ENCODE assay signal across 24 cellular contexts in genomic region chr1:147463022-147463421, GRCh38.
"Had no signal": no experiment of that assay in that cellular context is flagged by ENCODE, and none has a peak within 500 bp of the region (broad histone marks: within the 10 kb centered on the region; RNA-seq: fewer than 3 reads in every experiment).

No MANE protein-coding gene starts in this region.

- H3K27ac ChIP-seq: colonic mucosa, epithelial cell of prostate, esophagus squamous epithelium, gastrocnemius medialis, heart right ventricle, left lung, lower lobe of right lung had no signal

- H3K36me3 ChIP-seq: colonic mucosa, esophagus squamous epithelium, gastrocnemius medialis, heart right ventricle, left lung, lower lobe of right lung had no signal

- ATAC-seq: effector memory CD8-positive, alpha-beta T cell; esophagus mucosa; gastrocnemius medialis; heart right ventricle; left cardiac atrium; left lung; left ventricle myocardium superior; lower lobe of right lung; mucosa of descending colon; naive thymus-derived CD8-positive, alpha-beta T cell had no signal

- DNase-seq: colonic mucosa; cortex of kidney; effector CD8-positive, alpha-beta T cell; effector memory CD8-positive, alpha-beta T cell; endodermal cell; erythroblast; esophagus squamous epithelium; foreskin fibroblast; foreskin melanocyte; gastrocnemius medialis; glutamatergic neuron; head of caudate nucleus; heart right ventricle; hippocampal formation; left cardiac atrium; left lung; left ventricle myocardium superior; lower lobe of right lung; mesenchymal stem cell; mucosa of descending colon; naive B cell; naive thymus-derived CD8-positive, alpha-beta T cell had no signal

- H3K4me3 ChIP-seq: colonic mucosa, esophagus squamous epithelium, gastrocnemius medialis, heart right ventricle, left lung, lower lobe of right lung, mucosa of descending colon had no signal

- H3K27me3 ChIP-seq: colonic mucosa, gastrocnemius medialis, left lung had no signal

- H3K4me1 ChIP-seq: colonic mucosa, esophagus squamous epithelium, gastrocnemius medialis, heart right ventricle, left lung, lower lobe of right lung had no signal

- H3K9me3 ChIP-seq: colonic mucosa, gastrocnemius medialis had no signal
